ENCODE assay signal across 1 cellular context in genomic region chr11:67353317-67354313, GRCh38.
A peak's percentile ranks its signal among the peaks of the same experiment; 100 is the strongest.
TF ChIP-seq lines count a peak whose summit lies in the region.

Gene POLD4 (minus strand): TSS chr11:67353546. CDS start chr11:67353399, 147 bp downstream.

TF ChIP-seq in HepG2, 621 proteins besides CTCF, POLR2A, EP300 and RAD21 (continued from another document and continues in another):
- TF ChIP-seq PTBP1 (IDR thresholded peaks at IDR 0.05; ENCODE audit: low read depth, low read length, poor library complexity, severe bottlenecking) (no peak), ZFX (CRISPR knock-in tag; IDR thresholded peaks at IDR 0.05; ENCODE audit: low read depth) (peak; percentile 69; the same call in 1 of the 2 replicates), CEBPG (CRISPR knock-in tag; IDR thresholded peaks at IDR 0.05) (no peak), ZNF414 (CRISPR knock-in tag; IDR thresholded peaks at IDR 0.05) (peak; percentile 75; the same call in 1 of the 2 replicates), KDM5B (CRISPR knock-in tag; IDR thresholded peaks at IDR 0.05; ENCODE audit: borderline replicate concordance) (peak; percentile 73; the same call in 1 of the 2 replicates), CREM (IDR thresholded peaks at IDR 0.05) (peak; percentile 47; the same call in 1 of the 2 replicates), CREM (CRISPR knock-in tag; IDR thresholded peaks at IDR 0.05) (no peak), ZNF235 (CRISPR knock-in tag; IDR thresholded peaks at IDR 0.05; ENCODE audit: borderline replicate concordance) (no peak), PPARG (CRISPR knock-in tag; conservative IDR thresholded peaks at IDR 0.05) (no peak), ZNF883 (CRISPR knock-in tag; IDR thresholded peaks at IDR 0.05; ENCODE audit: not compliant biosample characterization) (no peak), SOX6 (IDR thresholded peaks at IDR 0.05) (no peak), SOX6 (CRISPR knock-in tag; IDR thresholded peaks at IDR 0.05) (peak; percentile 44; the same call in 1 of the 2 replicates), GATAD1 (CRISPR knock-in tag; IDR thresholded peaks at IDR 0.05) (peak; percentile 62), ELF1 (CRISPR knock-in tag; IDR thresholded peaks at IDR 0.05) (peak; percentile 77), EHMT2 (IDR thresholded peaks at IDR 0.05; ENCODE audit: borderline replicate concordance, low read depth, low read length) (no peak), ZNF724P (CRISPR knock-in tag; IDR thresholded peaks at IDR 0.05; ENCODE audit: borderline replicate concordance) (no peak), RARA (CRISPR knock-in tag; IDR thresholded peaks at IDR 0.05) (no peak), ZNF264 (CRISPR knock-in tag; IDR thresholded peaks at IDR 0.05) (0 out of 2 replicates have a peak, but pooled peaks have one; percentile 19), STAG1 (CRISPR knock-in tag; IDR thresholded peaks at IDR 0.05) (no peak), NFKBIZ (CRISPR knock-in tag; IDR thresholded peaks at IDR 0.05) (no peak), DMAP1 (CRISPR knock-in tag; IDR thresholded peaks at IDR 0.05) (no peak; the same call in 1 of the 2 replicates), EEA1 (CRISPR knock-in tag; IDR thresholded peaks at IDR 0.05; ENCODE audit: borderline replicate concordance) (no peak), ZNF546 (CRISPR knock-in tag; conservative IDR thresholded peaks at IDR 0.05) (no peak), HIVEP1 (CRISPR knock-in tag; IDR thresholded peaks at IDR 0.05) (peak; percentile 72), LBX2 (CRISPR knock-in tag; IDR thresholded peaks at IDR 0.05; ENCODE audit: borderline replicate concordance) (no peak), ZNF816 (CRISPR knock-in tag; IDR thresholded peaks at IDR 0.05; ENCODE audit: borderline replicate concordance) (no peak), ZSCAN9 (CRISPR knock-in tag; IDR thresholded peaks at IDR 0.05; ENCODE audit: borderline replicate concordance) (no peak), RFXANK (CRISPR knock-in tag; IDR thresholded peaks at IDR 0.05) (no peak), YEATS4 (CRISPR knock-in tag; IDR thresholded peaks at IDR 0.05; ENCODE audit: borderline replicate concordance) (peak; percentile 51; the same call in 1 of the 2 replicates), ZNF451 (CRISPR knock-in tag; IDR thresholded peaks at IDR 0.05) (no peak), ZFP62 (CRISPR knock-in tag; IDR thresholded peaks at IDR 0.05) (no peak), NBN (conservative IDR thresholded peaks at IDR 0.05) (no peak), SPEN (CRISPR knock-in tag; IDR thresholded peaks at IDR 0.05; ENCODE audit: low read depth) (no peak; the same call in none of the 2 replicates), FOXO4 (CRISPR knock-in tag; conservative IDR thresholded peaks at IDR 0.05) (no peak), FOXO1 (CRISPR knock-in tag; IDR thresholded peaks at IDR 0.05) (no peak), ZFP90 (CRISPR knock-in tag; IDR thresholded peaks at IDR 0.05; ENCODE audit: borderline replicate concordance) (no peak), HOXA3 (CRISPR knock-in tag; IDR thresholded peaks at IDR 0.05) (peak; percentile 62), DR1 (CRISPR knock-in tag; IDR thresholded peaks at IDR 0.05) (peak; percentile 62), MAZ (IDR thresholded peaks at IDR 0.05; ENCODE audit: borderline replicate concordance, low read depth, low read length) (peak; percentile 72; the same call in 1 of the 2 replicates), MAZ (CRISPR knock-in tag; IDR thresholded peaks at IDR 0.05; ENCODE audit: low read depth) (no peak), RFX5 (IDR thresholded peaks at IDR 0.05; ENCODE audit: low read depth, low read length) (peak; percentile 52; the same call in 1 of the 2 replicates), SYNCRIP (IDR thresholded peaks at IDR 0.05; ENCODE audit: insufficient read depth, low read depth, low read length) (no peak), ZFP82 (CRISPR knock-in tag; IDR thresholded peaks at IDR 0.05; ENCODE audit: borderline replicate concordance) (no peak), ZNF589 (CRISPR knock-in tag; conservative IDR thresholded peaks at IDR 0.05) (no peak), BHLHE40 (IDR thresholded peaks at IDR 0.05; ENCODE audit: low read length) (no peak), FOXK1 (CRISPR knock-in tag; IDR thresholded peaks at IDR 0.05; ENCODE audit: borderline replicate concordance, low read depth) (peak; percentile 51; the same call in 1 of the 2 replicates), NR2C2 (CRISPR knock-in tag; IDR thresholded peaks at IDR 0.05; ENCODE audit: borderline replicate concordance) (no peak; the same call in 1 of the 2 replicates), JDP2 (CRISPR knock-in tag; IDR thresholded peaks at IDR 0.05; ENCODE audit: borderline replicate concordance) (no peak), MTA3 (CRISPR knock-in tag; IDR thresholded peaks at IDR 0.05) (no peak), PHF21A (CRISPR knock-in tag; IDR thresholded peaks at IDR 0.05) (peak; percentile 77), ZSCAN30 (CRISPR knock-in tag; IDR thresholded peaks at IDR 0.05) (no peak), MLLT10 (CRISPR knock-in tag; IDR thresholded peaks at IDR 0.05) (no peak), ZNF777 (CRISPR knock-in tag; IDR thresholded peaks at IDR 0.05) (0 out of 2 replicates have a peak, but pooled peaks have one; percentile 49), IRX3 (CRISPR knock-in tag; IDR thresholded peaks at IDR 0.05; ENCODE audit: borderline replicate concordance, low read depth) (no peak), KDM1A (CRISPR knock-in tag; IDR thresholded peaks at IDR 0.05) (no peak)
- TF ChIP-seq, protein P1, sequence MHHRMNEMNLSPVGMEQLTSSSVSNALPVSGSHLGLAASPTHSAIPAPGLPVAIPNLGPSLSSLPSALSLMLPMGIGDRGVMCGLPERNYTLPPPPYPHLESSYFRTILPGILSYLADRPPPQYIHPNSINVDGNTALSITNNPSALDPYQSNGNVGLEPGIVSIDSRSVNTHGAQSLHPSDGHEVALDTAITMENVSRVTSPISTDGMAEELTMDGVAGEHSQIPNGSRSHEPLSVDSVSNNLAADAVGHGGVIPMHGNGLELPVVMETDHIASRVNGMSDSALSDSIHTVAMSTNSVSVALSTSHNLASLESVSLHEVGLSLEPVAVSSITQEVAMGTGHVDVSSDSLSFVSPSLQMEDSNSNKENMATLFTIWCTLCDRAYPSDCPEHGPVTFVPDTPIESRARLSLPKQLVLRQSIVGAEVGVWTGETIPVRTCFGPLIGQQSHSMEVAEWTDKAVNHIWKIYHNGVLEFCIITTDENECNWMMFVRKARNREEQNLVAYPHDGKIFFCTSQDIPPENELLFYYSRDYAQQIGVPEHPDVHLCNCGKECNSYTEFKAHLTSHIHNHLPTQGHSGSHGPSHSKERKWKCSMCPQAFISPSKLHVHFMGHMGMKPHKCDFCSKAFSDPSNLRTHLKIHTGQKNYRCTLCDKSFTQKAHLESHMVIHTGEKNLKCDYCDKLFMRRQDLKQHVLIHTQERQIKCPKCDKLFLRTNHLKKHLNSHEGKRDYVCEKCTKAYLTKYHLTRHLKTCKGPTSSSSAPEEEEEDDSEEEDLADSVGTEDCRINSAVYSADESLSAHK (CRISPR knock-in tag; IDR thresholded peaks at IDR 0.05; ENCODE audit: borderline replicate concordance): no peak
- TF ChIP-seq, protein P2, sequence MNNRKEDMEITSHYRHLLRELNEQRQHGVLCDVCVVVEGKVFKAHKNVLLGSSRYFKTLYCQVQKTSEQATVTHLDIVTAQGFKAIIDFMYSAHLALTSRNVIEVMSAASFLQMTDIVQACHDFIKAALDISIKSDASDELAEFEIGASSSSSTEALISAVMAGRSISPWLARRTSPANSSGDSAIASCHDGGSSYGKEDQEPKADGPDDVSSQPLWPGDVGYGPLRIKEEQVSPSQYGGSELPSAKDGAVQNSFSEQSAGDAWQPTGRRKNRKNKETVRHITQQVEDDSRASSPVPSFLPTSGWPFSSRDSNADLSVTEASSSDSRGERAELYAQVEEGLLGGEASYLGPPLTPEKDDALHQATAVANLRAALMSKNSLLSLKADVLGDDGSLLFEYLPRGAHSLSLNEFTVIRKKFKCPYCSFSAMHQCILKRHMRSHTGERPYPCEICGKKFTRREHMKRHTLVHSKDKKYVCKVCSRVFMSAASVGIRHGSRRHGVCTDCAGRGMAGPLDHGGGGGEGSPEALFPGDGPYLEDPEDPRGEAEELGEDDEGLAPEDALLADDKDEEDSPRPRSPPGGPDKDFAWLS (CRISPR knock-in tag; IDR thresholded peaks at IDR 0.05; ENCODE audit: borderline replicate concordance): no peak
- TF ChIP-seq, protein P3, sequence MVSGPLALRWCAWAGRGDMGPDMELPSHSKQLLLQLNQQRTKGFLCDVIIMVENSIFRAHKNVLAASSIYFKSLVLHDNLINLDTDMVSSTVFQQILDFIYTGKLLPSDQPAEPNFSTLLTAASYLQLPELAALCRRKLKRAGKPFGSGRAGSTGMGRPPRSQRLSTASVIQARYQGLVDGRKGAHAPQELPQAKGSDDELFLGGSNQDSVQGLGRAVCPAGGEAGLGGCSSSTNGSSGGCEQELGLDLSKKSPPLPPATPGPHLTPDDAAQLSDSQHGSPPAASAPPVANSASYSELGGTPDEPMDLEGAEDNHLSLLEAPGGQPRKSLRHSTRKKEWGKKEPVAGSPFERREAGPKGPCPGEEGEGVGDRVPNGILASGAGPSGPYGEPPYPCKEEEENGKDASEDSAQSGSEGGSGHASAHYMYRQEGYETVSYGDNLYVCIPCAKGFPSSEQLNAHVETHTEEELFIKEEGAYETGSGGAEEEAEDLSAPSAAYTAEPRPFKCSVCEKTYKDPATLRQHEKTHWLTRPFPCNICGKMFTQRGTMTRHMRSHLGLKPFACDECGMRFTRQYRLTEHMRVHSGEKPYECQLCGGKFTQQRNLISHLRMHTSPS (CRISPR knock-in tag; IDR thresholded peaks at IDR 0.05; ENCODE audit: low read depth): peak; percentile 80; the same call in 1 of the 2 replicates
- TF ChIP-seq, protein P4, sequence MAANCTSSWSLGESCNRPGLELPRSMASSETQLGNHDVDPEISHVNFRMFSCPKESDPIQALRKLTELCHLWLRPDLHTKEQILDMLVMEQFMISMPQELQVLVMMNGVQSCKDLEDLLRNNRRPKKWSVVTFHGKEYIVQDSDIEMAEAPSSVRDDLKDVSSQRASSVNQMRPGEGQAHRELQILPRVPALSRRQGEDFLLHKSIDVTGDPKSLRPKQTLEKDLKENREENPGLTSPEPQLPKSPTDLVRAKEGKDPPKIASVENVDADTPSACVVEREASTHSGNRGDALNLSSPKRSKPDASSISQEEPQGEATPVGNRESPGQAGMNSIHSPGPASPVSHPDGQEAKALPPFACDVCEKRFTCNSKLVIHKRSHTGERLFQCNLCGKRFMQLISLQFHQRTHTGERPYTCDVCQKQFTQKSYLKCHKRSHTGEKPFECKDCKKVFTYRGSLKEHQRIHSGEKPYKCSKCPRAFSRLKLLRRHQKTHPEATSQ (CRISPR knock-in tag; IDR thresholded peaks at IDR 0.05; ENCODE audit: borderline replicate concordance): no peak
- TF ChIP-seq, protein P5, sequence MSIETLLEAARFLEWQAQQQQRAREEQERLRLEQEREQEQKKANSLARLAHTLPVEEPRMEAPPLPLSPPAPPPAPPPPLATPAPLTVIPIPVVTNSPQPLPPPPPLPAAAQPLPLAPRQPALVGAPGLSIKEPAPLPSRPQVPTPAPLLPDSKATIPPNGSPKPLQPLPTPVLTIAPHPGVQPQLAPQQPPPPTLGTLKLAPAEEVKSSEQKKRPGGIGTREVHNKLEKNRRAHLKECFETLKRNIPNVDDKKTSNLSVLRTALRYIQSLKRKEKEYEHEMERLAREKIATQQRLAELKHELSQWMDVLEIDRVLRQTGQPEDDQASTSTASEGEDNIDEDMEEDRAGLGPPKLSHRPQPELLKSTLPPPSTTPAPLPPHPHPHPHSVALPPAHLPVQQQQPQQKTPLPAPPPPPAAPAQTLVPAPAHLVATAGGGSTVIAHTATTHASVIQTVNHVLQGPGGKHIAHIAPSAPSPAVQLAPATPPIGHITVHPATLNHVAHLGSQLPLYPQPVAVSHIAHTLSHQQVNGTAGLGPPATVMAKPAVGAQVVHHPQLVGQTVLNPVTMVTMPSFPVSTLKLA (IDR thresholded peaks at IDR 0.05): peak; percentile 12; the same call in 1 of the 2 replicates
- TF ChIP-seq, protein P6, sequence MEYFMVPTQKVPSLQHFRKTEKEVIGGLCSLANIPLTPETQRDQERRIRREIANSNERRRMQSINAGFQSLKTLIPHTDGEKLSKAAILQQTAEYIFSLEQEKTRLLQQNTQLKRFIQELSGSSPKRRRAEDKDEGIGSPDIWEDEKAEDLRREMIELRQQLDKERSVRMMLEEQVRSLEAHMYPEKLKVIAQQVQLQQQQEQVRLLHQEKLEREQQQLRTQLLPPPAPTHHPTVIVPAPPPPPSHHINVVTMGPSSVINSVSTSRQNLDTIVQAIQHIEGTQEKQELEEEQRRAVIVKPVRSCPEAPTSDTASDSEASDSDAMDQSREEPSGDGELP (IDR thresholded peaks at IDR 0.05; ENCODE audit: borderline replicate concordance, low read depth): peak; percentile 93
